Comparison of ENCODE assay signal across 1 cellular context in the genomic region with DNA sequence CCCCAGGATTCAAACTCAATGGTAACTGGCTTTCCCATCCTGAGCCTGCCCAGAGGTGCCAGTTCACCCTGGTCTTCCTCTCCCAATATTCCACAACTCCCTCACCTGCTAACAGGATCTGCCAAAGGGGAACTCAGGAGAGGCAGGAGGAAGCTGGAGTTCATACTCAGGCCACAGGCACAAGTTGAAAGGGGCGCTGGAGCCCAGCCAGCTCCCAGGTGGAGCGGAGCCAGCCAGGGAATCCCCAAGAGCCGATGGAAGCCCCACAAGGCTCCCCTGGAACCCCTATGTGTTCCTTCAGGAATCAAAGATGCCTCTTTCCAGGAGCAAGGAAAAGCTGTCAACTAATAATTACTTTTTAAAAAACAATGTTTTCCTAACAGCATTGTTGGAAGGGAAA.
TF ChIP-seq lines count a peak whose summit lies in the region.

No MANE protein-coding gene starts in this region.

TF ChIP-seq in HepG2, 621 proteins besides CTCF, POLR2A, EP300 and RAD21 (continued from another document):
- TF ChIP-seq E2F5 (CRISPR knock-in tag; conservative IDR thresholded peaks at IDR 0.05) = no peak
- no peak for TF ChIP-seq HDAC2 (CRISPR knock-in tag; IDR thresholded peaks at IDR 0.05)
- no peak for TF ChIP-seq PHF21A (CRISPR knock-in tag; IDR thresholded peaks at IDR 0.05)
- no peak for TF ChIP-seq TCF12 (IDR thresholded peaks at IDR 0.05)
- no peak for TF ChIP-seq TCF12 (CRISPR knock-in tag; IDR thresholded peaks at IDR 0.05)
- no peak for TF ChIP-seq ZC3H13 (CRISPR knock-in tag; IDR thresholded peaks at IDR 0.05)
- TF ChIP-seq, protein P1, sequence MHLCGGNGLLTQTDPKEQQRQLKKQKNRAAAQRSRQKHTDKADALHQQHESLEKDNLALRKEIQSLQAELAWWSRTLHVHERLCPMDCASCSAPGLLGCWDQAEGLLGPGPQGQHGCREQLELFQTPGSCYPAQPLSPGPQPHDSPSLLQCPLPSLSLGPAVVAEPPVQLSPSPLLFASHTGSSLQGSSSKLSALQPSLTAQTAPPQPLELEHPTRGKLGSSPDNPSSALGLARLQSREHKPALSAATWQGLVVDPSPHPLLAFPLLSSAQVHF (CRISPR knock-in tag; IDR thresholded peaks at IDR 0.05) = no peak
- TF ChIP-seq ZNF574 (CRISPR knock-in tag; IDR thresholded peaks at IDR 0.05) = no peak
- no peak for TF ChIP-seq LCORL (IDR thresholded peaks at IDR 0.05)
- TF ChIP-seq LCORL (CRISPR knock-in tag; IDR thresholded peaks at IDR 0.05) = no peak
- no peak for TF ChIP-seq GATAD2A (CRISPR knock-in tag; IDR thresholded peaks at IDR 0.05)
- TF ChIP-seq GLI4 (CRISPR knock-in tag; IDR thresholded peaks at IDR 0.05; ENCODE audit: borderline replicate concordance) = no peak
- TF ChIP-seq ZNF431 (CRISPR knock-in tag; IDR thresholded peaks at IDR 0.05; ENCODE audit: borderline replicate concordance, low read depth) = no peak
- no peak for TF ChIP-seq ZNF10 (CRISPR knock-in tag; IDR thresholded peaks at IDR 0.05; ENCODE audit: borderline replicate concordance, low read depth)
- no peak for TF ChIP-seq BRF2 (CRISPR knock-in tag; IDR thresholded peaks at IDR 0.05)
- TF ChIP-seq HOXD1 (CRISPR knock-in tag; IDR thresholded peaks at IDR 0.05) = no peak
